ENCODE assay signal across 12 cellular contexts in the genomic region with DNA sequence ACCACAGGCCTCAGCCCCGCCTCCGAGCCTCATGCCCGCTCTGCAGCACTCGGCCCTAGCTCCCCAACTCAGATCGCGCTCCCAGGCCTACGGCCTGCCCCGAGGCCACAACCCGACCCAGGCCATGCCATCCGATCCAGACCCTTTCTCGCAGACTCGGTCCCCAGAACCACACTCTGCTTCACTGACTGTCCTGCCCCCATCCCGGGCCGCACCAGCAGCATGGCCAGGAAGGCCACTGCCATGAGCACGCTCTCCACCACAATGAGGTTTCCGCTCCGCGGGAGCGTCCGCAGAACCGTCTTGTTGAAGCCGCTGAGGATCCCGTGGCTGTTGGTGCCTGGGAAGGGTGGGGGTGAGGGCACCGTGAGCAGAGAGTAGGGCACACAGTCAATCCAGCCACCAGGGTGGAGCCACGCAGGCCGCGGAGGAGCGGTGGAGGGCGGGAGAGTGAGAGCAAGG. TPM values are rescaled to one million over a fixed set of nuclear protein-coding genes. Genes with fewer than 3 reads are reported as not detected.
DNase-seq lines count a peak whose midpoint lies in the region; ATAC-seq, FAIRE-seq and TF ChIP-seq lines count a peak whose summit lies in the region.
"Had no signal": no experiment of that assay in that cellular context is flagged by ENCODE, and none has a peak within 500 bp of the region (broad histone marks: within the 10 kb centered on the region; RNA-seq: fewer than 3 reads in every experiment).

No MANE protein-coding gene starts in this region.

- no peaks in the 10 kb centered on the region for H4K20me1 ChIP-seq in HCT116 (ENCODE audit: insufficient read depth)
- no peaks in the 10 kb centered on the region for H4K20me1 ChIP-seq in K562 (replicated peaks; ENCODE audit: control insufficient read depth, insufficient read depth, low read length)

- H3K79me2 ChIP-seq in HCT116 (ENCODE audit: insufficient read depth, low read length) (0 out of 2 replicates have a peak, but pooled peaks cover 3% of the 10 kb centered on the region), K562 (ENCODE audit: control insufficient read depth, insufficient read depth, low read length) (no peaks in the 10 kb centered on the region)

- TF ChIP-seq RAD21 in HCT116 (IDR thresholded peaks at IDR 0.05; ENCODE audit: low read depth), result no peak
- TF ChIP-seq RAD21 in K562 (CRISPR knock-in tag; conservative IDR thresholded peaks at IDR 0.05 in 1 of 2, IDR thresholded peaks at IDR 0.05 in 1 of 2), result no peak

- no peaks in the 10 kb centered on the region for H3K9me2 ChIP-seq in HCT116 (ENCODE audit: insufficient read depth)

- H3K9ac ChIP-seq in HCT116 (ENCODE audit: low read length) (peak overlapping the region; percentile 49; the same call in 1 of the 2 replicates), K562 (ENCODE audit: insufficient read depth in 1 of 2, low read depth in 2 of 2, low read length in 2 of 2) (peak overlapping the region in 1 of 2 experiments; percentile 77; a peak in 2 of 4 replicates)

- H3K9me1 ChIP-seq in K562 (ENCODE audit: control insufficient read depth, insufficient read depth, low read length), result no peaks in the 10 kb centered on the region

- H3K9me3 ChIP-seq in HCT116 (ENCODE audit: control insufficient read depth in 1 of 2, insufficient read depth in 1 of 2, low read depth in 1 of 2, low read length in 2 of 2) (no peaks in the 10 kb centered on the region), K562 (replicated peaks; ENCODE audit: control insufficient read depth, insufficient read depth, low read depth, low read length) (no peaks in the 10 kb centered on the region), mucosa of descending colon (no peaks in the 10 kb centered on the region)

- BruUV-seq in HCT116 (replicated peaks; lab: Mats Ljungman, UMichigan), result no TSS peak
- BruUV-seq in K562 (replicated peaks; lab: Mats Ljungman, UMichigan), result no TSS peak

- RAD21 ChIA-PET in HCT116 (lab: Charles Lee; ENCODE audit: low non-redundant PET in 1 of 2, low total read pairs in 2 of 2, uncharacterized antibody in 2 of 2, unreplicated experiment in 2 of 2), result no interaction called here

- intact Hi-C loops in HCT116 (cut with micrococcal nuclease), result loop anchor here (10.0 kb wide), 1 partner anchor 143 kb away; no protein-coding TSS in a partner anchor
- intact Hi-C loops in K562 (cut with micrococcal nuclease), result no loop called here
- intact Hi-C loops in mucosa of descending colon (cut with DNase I, micrococcal nuclease), result no loop called here

- no peak for TF ChIP-seq POLR2A in HCT116 (IDR thresholded peaks at IDR 0.05; ENCODE audit: borderline replicate concordance, extremely low read depth, insufficient read depth, insufficient read length)
- no peak for TF ChIP-seq POLR2A in K562 (conservative IDR thresholded peaks at IDR 0.05)

- H3K27me3 ChIP-seq in HCT116 (ENCODE audit: insufficient read depth, low read length), result no peaks in the 10 kb centered on the region
- H3K27me3 ChIP-seq in K562 (ENCODE audit: control insufficient read depth in 2 of 2, insufficient read depth in 2 of 2, low read length in 2 of 2), result no peaks in the 10 kb centered on the region; a peak in 1 of 5 replicates

- peak; percentile 2 for DNase-seq in Ammon's horn (ENCODE audit: low spot score)
- no peak for DNase-seq in HCT116 (ENCODE audit: low read depth, low spot score)
- no peak for DNase-seq in K562 (ENCODE audit: extremely low read depth in 1 of 4, low spot score in 3 of 4)
- peak in 2 of 3 donors; percentile 60 to 67 for DNase-seq in mucosa of descending colon
- DNase-seq in occipital lobe (lab: John Stamatoyannopoulos, UW), result no peak
- no peak for DNase-seq in retina
- DNase-seq in NCI-H2227 (lab: John Stamatoyannopoulos, UW; ENCODE audit: unreplicated experiment), result no peak
- DNase-seq: mammary epithelial cell, NCI-H1092 treated with DMSO at 0.1 percent for 48 hours, NCI-H446, SW 1271 had no signal

- H3K4me2 ChIP-seq in HCT116 (ENCODE audit: low read length), result peak overlapping the region; percentile 89
- peak overlapping the region; percentile 89; the same call in 1 of the 2 replicates for H3K4me2 ChIP-seq in K562 (ENCODE audit: insufficient read depth, low read length)

- H3K4me1 ChIP-seq in HCT116 (ENCODE audit: control insufficient read depth in 1 of 2, insufficient read depth in 2 of 2, low read length in 2 of 2), result peaks cover 16 to 26% of the 10 kb centered on the region in 2 experiments
- H3K4me1 ChIP-seq in K562 (replicated peaks in 1 of 2; ENCODE audit: control insufficient read depth in 2 of 2, insufficient read depth in 2 of 2, low read length in 2 of 2), result peaks cover 8 to 35% of the 10 kb centered on the region in 2 experiments; a peak in 4 of 5 replicates
- peaks cover 11% of the 10 kb centered on the region for H3K4me1 ChIP-seq in mucosa of descending colon (ENCODE audit: low read depth)

- in situ Hi-C loops in K562 (cut with MboI), result no loop called here

- FAIRE-seq in K562 (lab: Jason Lieb, UNC), result no peak

- 57% methylated on average over 18 of the region's 29 CpGs for WGBS in K562 (ENCODE audit: insufficient coverage, low coverage, missing lambda C conversion rate)

- CTCF ChIA-PET in HCT116 (lab: Charles Lee), result interaction anchor here (0.8 to 1.4 kb wide), 3 partner anchors 19 to 211 kb away, joined by 3 to 10 read pairs (median 3); no protein-coding TSS in a partner anchor
- CTCF ChIA-PET in K562 (lab: Yijun Ruan, JAX; ENCODE audit: low intra/inter-chr PET ratio), result no interaction called here

- no peak overlapping the region for H3K4me3 ChIP-seq in HCT116 (replicated peaks in 1 of 2; ENCODE audit: low read depth in 1 of 2, low read length in 2 of 2)
- H3K4me3 ChIP-seq in K562, result no peak overlapping the region
- no peak overlapping the region for H3K4me3 ChIP-seq in mucosa of descending colon

- TF ChIP-seq CTCF in HCT116 (IDR thresholded peaks at IDR 0.05 in 2 of 3, conservative IDR thresholded peaks at IDR 0.05 in 1 of 3; ENCODE audit: borderline replicate concordance in 1 of 3, insufficient read depth in 1 of 3, low read depth in 2 of 3, low read length in 2 of 3) (no peak), K562 (IDR thresholded peaks at IDR 0.05 in 2 of 3, conservative IDR thresholded peaks at IDR 0.05 in 1 of 3; ENCODE audit: insufficient read depth in 2 of 3, low read depth in 1 of 3, low read length in 3 of 3) (no peak), mucosa of descending colon (IDR thresholded peaks at IDR 0.05) (no peak)

- H2AFZ ChIP-seq in HCT116 (ENCODE audit: low read depth, low read length, poor library complexity, severe bottlenecking), result no peak overlapping the region
- no peak overlapping the region for H2AFZ ChIP-seq in K562 (ENCODE audit: low read depth, low read length)

- H3K27ac ChIP-seq in HCT116 (ENCODE audit: low read depth, low read length) (peak overlapping the region; percentile 46), K562 (ENCODE audit: extremely low read depth, low read depth, low read length) (no peak overlapping the region)

- ATAC-seq in HCT116 (no peak; the same call in 1 of the 2 replicates), K562 (no peak), mucosa of descending colon (peak; percentile 27), HG02938 (IDR thresholded peaks at IDR 0.05; ENCODE audit: unreplicated experiment) (no peak)

- no peak for TF ChIP-seq EP300 in K562 (IDR thresholded peaks at IDR 0.05; ENCODE audit: low read length)

- no peaks in the 10 kb centered on the region for H3K36me3 ChIP-seq in HCT116 (ENCODE audit: control insufficient read depth in 1 of 2, insufficient read depth in 2 of 2, low read length in 2 of 2)
- 0 out of 3 replicates have a peak, but pooled peaks cover 2% of the 10 kb centered on the region for H3K36me3 ChIP-seq in K562 (ENCODE audit: control insufficient read depth, insufficient read depth, low read length)
- no peaks in the 10 kb centered on the region for H3K36me3 ChIP-seq in mucosa of descending colon (ENCODE audit: low read depth)

- POLR2A ChIA-PET in HCT116 (lab: Charles Lee) (interaction anchor here (1.4 kb wide), 1 partner anchor 13 kb away, joined by 9 read pairs; a partner anchor contains a TSS), K562 (lab: Yijun Ruan, JAX) (interaction anchor here (0.6 to 1.3 kb wide), 5 partner anchors 13 to 816 kb away, joined by 3 to 6 read pairs (median 3); a partner anchor contains a TSS)

RNA-seq across cellular contexts. Expression of a gene that starts 6.4 kb away (rescaled TPM):
- total RNA-seq in HCT116 (2021; ENCODE audit: unreplicated experiment) (72.9 TPM), K562 (2014; rRNA removed) (10.1 and 12.2 TPM in 2 replicates), K562 (2014; rRNA removed; fragmentation: Illumina TruSeq; extraction: Trizol) (3.7 and 4.3 TPM in 2 replicates), K562 (2015; rRNA removed; fragmentation: Illumina TruSeq; extraction: Trizol) (2.3 and 3.3 TPM in 2 replicates), K562 (2021) (13.6 and 14.1 TPM in 2 replicates), mucosa of descending colon (10 to 100 TPM; 30.1 to 47.5 (median 46.8) TPM), occipital lobe (4.1 TPM)
- polyA plus RNA-seq in HCT116 (2012), result 55.1 and 67.6 TPM in 2 replicates
- 14.0 and 42.4 TPM in 2 replicates for total RNA-seq in K562 (2011; cell fraction: chromatin; rRNA removed; ENCODE audit: low replicate concordance)
- total RNA-seq in K562 (2011; cell fraction: nucleolus; rRNA removed), result 38.0 and 40.8 TPM in 2 replicates
- total RNA-seq in K562 (2011; cell fraction: nucleoplasm; rRNA removed), result 17.3 and 24.9 TPM in 2 replicates
- polyA plus RNA-seq in K562 (2011; rRNA removed) (8.6 and 10.0 TPM in 2 replicates), K562 (2014; fragmentation: Illumina TruSeq; extraction: Trizol) (5.1 and 6.5 TPM in 2 replicates), K562 (2014; fragmentation: Nextera tagmentation; extraction: Ambion mirVana) (under 1 TPM; 0.10 to 0.17 TPM), K562 (2014; rRNA removed) (7.3 and 11.6 TPM in 2 replicates)
- polyA plus RNA-seq in K562 (2011; cell fraction: cytosol; rRNA removed), result 11.3 and 17.7 TPM in 2 replicates
- 30.9 and 40.1 TPM in 2 replicates for polyA plus RNA-seq in K562 (2011; cell fraction: nucleus; rRNA removed)
- polyA plus RNA-seq in K562 (2012), result 6.5 and 9.5 TPM in 2 replicates
- polyA minus RNA-seq in K562 (2011; rRNA and poly(A)+ RNA removed), result 5.2 and 8.3 TPM in 2 replicates
- 9.3 and 11.6 TPM in 2 replicates for polyA minus RNA-seq in K562 (2011; cell fraction: cytosol; rRNA and poly(A)+ RNA removed)
- polyA minus RNA-seq in K562 (2011; cell fraction: nucleus; rRNA and poly(A)+ RNA removed), result 12.3 and 12.5 TPM in 2 replicates

RNA-seq across cellular contexts. Expression of a gene that starts 12.6 kb away (rescaled TPM):
- 25.5 TPM for total RNA-seq in HCT116 (2021; ENCODE audit: unreplicated experiment)
- 28.9 and 39.8 TPM in 2 replicates for polyA plus RNA-seq in HCT116 (2012)
- total RNA-seq in K562 (2011; cell fraction: chromatin; rRNA removed; ENCODE audit: low replicate concordance), result 0.14 and 0.70 TPM in 2 replicates
- total RNA-seq in K562 (2011; cell fraction: nucleolus; rRNA removed), result 0.13 and 0.17 TPM in 2 replicates
- total RNA-seq in K562 (2011; cell fraction: nucleoplasm; rRNA removed), result 0.07 and 0.15 TPM in 2 replicates
- total RNA-seq in K562 (2014; rRNA removed), result 0.37 TPM in 1 of 2 replicates, not detected in the other
- 0.04 TPM in 1 of 2 replicates, not detected in the other for total RNA-seq in K562 (2014; rRNA removed; fragmentation: Illumina TruSeq; extraction: Trizol)
- 0.07 and 0.08 TPM in 2 replicates for total RNA-seq in K562 (2015; rRNA removed; fragmentation: Illumina TruSeq; extraction: Trizol)
- 0.13 and 0.35 TPM in 2 replicates for total RNA-seq in K562 (2021)
- 0.10 and 0.19 TPM in 2 replicates for polyA plus RNA-seq in K562 (2011; rRNA removed)
- polyA plus RNA-seq in K562 (2011; cell fraction: cytosol; rRNA removed), result 0.18 and 0.36 TPM in 2 replicates
- 0.21 and 0.30 TPM in 2 replicates for polyA plus RNA-seq in K562 (2011; cell fraction: nucleus; rRNA removed)
- 0.42 and 1.4 TPM in 2 replicates for polyA plus RNA-seq in K562 (2012)
- polyA plus RNA-seq in K562 (2014; fragmentation: Illumina TruSeq; extraction: Trizol), result 0.06 and 0.15 TPM in 2 replicates
- under 1 TPM in 1 of 2 experiments, not detected in 1; 0.01 TPM for polyA plus RNA-seq in K562 (2014; fragmentation: Nextera tagmentation; extraction: Ambion mirVana)
- polyA plus RNA-seq in K562 (2014; rRNA removed), result 0.21 and 0.43 TPM in 2 replicates
- polyA minus RNA-seq in K562 (2011; rRNA and poly(A)+ RNA removed), result 0.03 TPM in 1 of 2 replicates, not detected in the other
- 1.5 TPM in 1 of 2 replicates, not detected in the other for polyA minus RNA-seq in K562 (2011; cell fraction: cytosol; rRNA and poly(A)+ RNA removed)
- polyA minus RNA-seq in K562 (2011; cell fraction: nucleus; rRNA and poly(A)+ RNA removed), result 0.11 and 0.54 TPM in 2 replicates
- total RNA-seq in mucosa of descending colon, result 10 to 100 TPM in 2 of 3 donors, 1 to 10 TPM in 1; 8.6 to 18.9 (median 11.5) TPM
- total RNA-seq in occipital lobe, result 0.94 TPM

RNA-seq across cellular contexts. Expression of a gene that starts 33.0 kb away (rescaled TPM):
- total RNA-seq in HCT116 (2021; ENCODE audit: unreplicated experiment) (189 TPM), K562 (2014; rRNA removed) (351 and 419 TPM in 2 replicates), K562 (2014; rRNA removed; fragmentation: Illumina TruSeq; extraction: Trizol) (60.0 and 91.3 TPM in 2 replicates), K562 (2015; rRNA removed; fragmentation: Illumina TruSeq; extraction: Trizol) (146 and 150 TPM in 2 replicates), K562 (2021) (271 and 294 TPM in 2 replicates), mucosa of descending colon (100 to 1,000 TPM; 148 to 165 (median 162) TPM), occipital lobe (42.3 TPM)
- polyA plus RNA-seq in HCT116 (2012), result 245 and 268 TPM in 2 replicates
- total RNA-seq in K562 (2011; cell fraction: chromatin; rRNA removed; ENCODE audit: low replicate concordance), result 41.2 and 158 TPM in 2 replicates
- 168 and 170 TPM in 2 replicates for total RNA-seq in K562 (2011; cell fraction: nucleolus; rRNA removed)
- 99.4 and 102 TPM in 2 replicates for total RNA-seq in K562 (2011; cell fraction: nucleoplasm; rRNA removed)
- polyA plus RNA-seq in K562 (2011; rRNA removed) (67.2 and 68.7 TPM in 2 replicates), K562 (2014; fragmentation: Illumina TruSeq; extraction: Trizol) (101 and 156 TPM in 2 replicates), K562 (2014; fragmentation: Nextera tagmentation; extraction: Ambion mirVana) (10 to 100 TPM; 36.5 to 65.1 TPM), K562 (2014; rRNA removed) (241 and 257 TPM in 2 replicates)
- 181 and 505 TPM in 2 replicates for polyA plus RNA-seq in K562 (2011; cell fraction: cytosol; rRNA removed)
- 116 and 178 TPM in 2 replicates for polyA plus RNA-seq in K562 (2011; cell fraction: nucleus; rRNA removed)
- 247 and 317 TPM in 2 replicates for polyA plus RNA-seq in K562 (2012)
- polyA minus RNA-seq in K562 (2011; rRNA and poly(A)+ RNA removed), result 28.2 and 47.3 TPM in 2 replicates
- polyA minus RNA-seq in K562 (2011; cell fraction: cytosol; rRNA and poly(A)+ RNA removed), result 128 and 135 TPM in 2 replicates
- 55.5 and 65.1 TPM in 2 replicates for polyA minus RNA-seq in K562 (2011; cell fraction: nucleus; rRNA and poly(A)+ RNA removed)

RNA-seq across cellular contexts. Expression of a gene that starts 41.3 kb away (rescaled TPM):
- 101 TPM for total RNA-seq in HCT116 (2021; ENCODE audit: unreplicated experiment)
- polyA plus RNA-seq in HCT116 (2012), result 88.7 and 97.2 TPM in 2 replicates
- total RNA-seq in K562 (2011; cell fraction: chromatin; rRNA removed; ENCODE audit: low replicate concordance), result 106 and 531 TPM in 2 replicates
- total RNA-seq in K562 (2011; cell fraction: nucleolus; rRNA removed), result 492 and 517 TPM in 2 replicates
- total RNA-seq in K562 (2011; cell fraction: nucleoplasm; rRNA removed), result 190 and 232 TPM in 2 replicates
- 78.0 and 82.8 TPM in 2 replicates for total RNA-seq in K562 (2014; rRNA removed)
- total RNA-seq in K562 (2014; rRNA removed; fragmentation: Illumina TruSeq; extraction: Trizol), result 2.5 and 5.5 TPM in 2 replicates
- total RNA-seq in K562 (2015; rRNA removed; fragmentation: Illumina TruSeq; extraction: Trizol), result 24.4 and 28.7 TPM in 2 replicates
- 96.4 and 108 TPM in 2 replicates for total RNA-seq in K562 (2021)
- 31.1 and 72.7 TPM in 2 replicates for polyA plus RNA-seq in K562 (2011; rRNA removed)
- polyA plus RNA-seq in K562 (2011; cell fraction: cytosol; rRNA removed), result 56.1 and 92.6 TPM in 2 replicates
- polyA plus RNA-seq in K562 (2011; cell fraction: nucleus; rRNA removed), result 923 and 1,215 TPM in 2 replicates
- polyA plus RNA-seq in K562 (2012), result 55.4 and 115 TPM in 2 replicates
- 13.1 and 33.3 TPM in 2 replicates for polyA plus RNA-seq in K562 (2014; fragmentation: Illumina TruSeq; extraction: Trizol)
- polyA plus RNA-seq in K562 (2014; fragmentation: Nextera tagmentation; extraction: Ambion mirVana), result 1 to 10 TPM in 1 of 2 experiments, under 1 TPM in 1; 0.49 to 1.9 TPM
- 113 and 143 TPM in 2 replicates for polyA plus RNA-seq in K562 (2014; rRNA removed)
- polyA minus RNA-seq in K562 (2011; rRNA and poly(A)+ RNA removed), result 9.7 and 11.0 TPM in 2 replicates
- 28.2 and 33.0 TPM in 2 replicates for polyA minus RNA-seq in K562 (2011; cell fraction: cytosol; rRNA and poly(A)+ RNA removed)
- 139 and 154 TPM in 2 replicates for polyA minus RNA-seq in K562 (2011; cell fraction: nucleus; rRNA and poly(A)+ RNA removed)
- 100 to 1,000 TPM; 155 to 189 (median 166) TPM for total RNA-seq in mucosa of descending colon
- 3.1 TPM for total RNA-seq in occipital lobe

Comparison
In these comparisons a context has a peak if more than half of its experiments do, and no peak if none do; other contexts are left out.
1. DNase-seq: peak in Ammon's horn (single experiment) and mucosa of descending colon (2 of 3); none in HCT116 (single experiment), K562 (0 of 4), occipital lobe (single experiment), retina (single experiment) and NCI-H2227 (single experiment).